In genomic region chrX:69321789-69322188, GRCh38 we compare ENCODE assay signal across 14 cellular contexts.
DNase-seq lines count a peak whose midpoint lies in the region; ATAC-seq and TF ChIP-seq lines count a peak whose summit lies in the region.
"Had no signal": no experiment of that assay in that cellular context is flagged by ENCODE, and none has a peak within 500 bp of the region (broad histone marks: within the 10 kb centered on the region; RNA-seq: fewer than 3 reads in every experiment).

No MANE protein-coding gene starts in this region.

- no peak overlapping the region for H3K27ac ChIP-seq in colonic mucosa
- H3K27ac ChIP-seq in lung (ENCODE audit: low read depth in 1 of 2, low read length in 1 of 2): no peak overlapping the region
- H3K27ac ChIP-seq: C4-2B had no signal

- DNase-seq in GM03348 (ENCODE audit: low spot score) (peak; percentile 0), colonic mucosa (peak; percentile 4), lung (ENCODE audit: low spot score) (peak; percentile 22), ureter (ENCODE audit: low spot score) (peak; percentile 28), DMS53 treated with DMSO at 0.1 percent for 48 hours (lab: John Stamatoyannopoulos, UW; ENCODE audit: unreplicated experiment) (no peak), retina (no peak), HCEC 1CT (no peak)
- DNase-seq: BE2C; CD4-positive, alpha-beta memory T cell; DMS153; DND-41; GDM1 had no signal

- no peak for ATAC-seq in lung (ENCODE audit: insufficient read depth, low FRiP score)
- ATAC-seq: HCT116 had no signal

- H3K4me1 ChIP-seq in colonic mucosa (no peaks in the 10 kb centered on the region), lung (ENCODE audit: control insufficient read depth in 2 of 2, insufficient read depth in 2 of 2, low read length in 2 of 2) (no peaks in the 10 kb centered on the region)
- H3K4me1 ChIP-seq: BE2C had no signal

- H3K9ac ChIP-seq in colonic mucosa (ENCODE audit: low read depth in 2 of 2, low read length in 2 of 2): no peak overlapping the region

- no peak overlapping the region for H3K4me3 ChIP-seq in colonic mucosa
- no peak overlapping the region for H3K4me3 ChIP-seq in lung

- WGBS in lung, 2 donors: 69 to 86% methylated on average over 3 of the region's 3 CpGs

- H3K36me3 ChIP-seq in colonic mucosa (no peaks in the 10 kb centered on the region), lung (ENCODE audit: control insufficient read depth in 2 of 2, insufficient read depth in 2 of 2, low read length in 2 of 2) (no peaks in the 10 kb centered on the region)
- H3K36me3 ChIP-seq: BE2C had no signal

- intact Hi-C loops in colonic mucosa (cut with DNase I): no loop called here

- no peak for TF ChIP-seq CTCF in colonic mucosa (IDR thresholded peaks at IDR 0.05)
- no peak for TF ChIP-seq CTCF in lung (IDR thresholded peaks at IDR 0.05; ENCODE audit: control extremely low read depth, extremely low read depth)

- H3K27me3 ChIP-seq in colonic mucosa: no peaks in the 10 kb centered on the region
- H3K27me3 ChIP-seq in lung (ENCODE audit: control insufficient read depth, insufficient read depth): peaks cover 8% of the 10 kb centered on the region
- H3K27me3 ChIP-seq: BE2C had no signal

- H3K9me3 ChIP-seq in colonic mucosa (no peaks in the 10 kb centered on the region), lung (ENCODE audit: control insufficient read depth in 2 of 2, insufficient read depth in 1 of 2, low read length in 1 of 2) (peaks cover 0 to 3% of the 10 kb centered on the region in 2 donors)
- H3K9me3 ChIP-seq: BE2C had no signal

Comparison
In these comparisons a context has a peak if more than half of its experiments do, and no peak if none do; other contexts are left out.
1. DNase-seq: peak in GM03348 (single experiment), colonic mucosa (single experiment), lung (single experiment) and ureter (single experiment); none in DMS53 treated with DMSO at 0.1 percent for 48 hours (single experiment), retina (single experiment) and HCEC 1CT (single experiment).